8 cellular contexts compared by ENCODE assay signal in genomic region chrX:128781506-128781905, GRCh38.
DNase-seq lines count a peak whose midpoint lies in the region; ATAC-seq and TF ChIP-seq lines count a peak whose summit lies in the region.

No MANE protein-coding gene starts in this region.

- TF ChIP-seq POLR2A in ovary (IDR thresholded peaks at IDR 0.05): no peak
- no peak for TF ChIP-seq POLR2A in esophagus muscularis mucosa (IDR thresholded peaks at IDR 0.05; ENCODE audit: low read depth)

- H3K27me3 ChIP-seq in colonic mucosa (no peaks in the 10 kb centered on the region), ovary (no peaks in the 10 kb centered on the region), esophagus muscularis mucosa (no peaks in the 10 kb centered on the region)

- TF ChIP-seq EP300 in ovary (IDR thresholded peaks at IDR 0.05) (no peak), esophagus muscularis mucosa (IDR thresholded peaks at IDR 0.05) (no peak)

- intact Hi-C loops in colonic mucosa (cut with DNase I) (no loop called here), ovary (cut with DNase I) (no loop called here), esophagus muscularis mucosa (cut with DNase I) (no loop called here)

- TF ChIP-seq CTCF in GM12872 (IDR thresholded peaks at IDR 0.05; ENCODE audit: insufficient read depth, low read depth, low read length): peak; percentile 12; the same call in 1 of the 3 replicates
- peak; percentile 27 for TF ChIP-seq CTCF in colonic mucosa (IDR thresholded peaks at IDR 0.05)
- no peak for TF ChIP-seq CTCF in ovary (IDR thresholded peaks at IDR 0.05)
- no peak for TF ChIP-seq CTCF in esophagus muscularis mucosa (IDR thresholded peaks at IDR 0.05)

- no peaks in the 10 kb centered on the region for H3K4me1 ChIP-seq in colonic mucosa
- H3K4me1 ChIP-seq in ovary (ENCODE audit: insufficient read depth): no peaks in the 10 kb centered on the region
- H3K4me1 ChIP-seq in esophagus muscularis mucosa: no peaks in the 10 kb centered on the region

- ATAC-seq in stimulated activated naive CD8-positive, alpha-beta T cell treated with anti-CD3 and anti-CD28 coated beads, Interleukin-15, Interleukin-2, amounts not matched to agents 100 U/mL and 50 U/mL, for 24 hours: no peak
- no peak for ATAC-seq in GM21529 (IDR thresholded peaks at IDR 0.05; ENCODE audit: unreplicated experiment)

- H3K27ac ChIP-seq in colonic mucosa: no peak overlapping the region
- no peak overlapping the region for H3K27ac ChIP-seq in ovary
- no peak overlapping the region for H3K27ac ChIP-seq in esophagus muscularis mucosa (replicated peaks in 1 of 4)

- no peaks in the 10 kb centered on the region for H3K9me3 ChIP-seq in colonic mucosa
- no peaks in the 10 kb centered on the region for H3K9me3 ChIP-seq in ovary
- no peaks in the 10 kb centered on the region for H3K9me3 ChIP-seq in esophagus muscularis mucosa

- DNase-seq in 8988T: peak; percentile 17
- peak; percentile 82 for DNase-seq in NCI-H69 (lab: John Stamatoyannopoulos, UW)
- peak; percentile 50 for DNase-seq in colonic mucosa
- peak; percentile 8 for DNase-seq in stimulated activated naive CD8-positive, alpha-beta T cell treated with anti-CD3 and anti-CD28 coated beads, Interleukin-15, Interleukin-2, amounts not matched to agents 100 U/mL and 50 U/mL, for 24 hours
- DNase-seq in ovary: no peak
- DNase-seq in esophagus muscularis mucosa (ENCODE audit: extremely low spot score): no peak

- H3K4me3 ChIP-seq in colonic mucosa: no peak overlapping the region
- H3K4me3 ChIP-seq in ovary: no peak overlapping the region
- no peak overlapping the region for H3K4me3 ChIP-seq in esophagus muscularis mucosa

- H3K36me3 ChIP-seq in colonic mucosa: no peaks in the 10 kb centered on the region
- no peaks in the 10 kb centered on the region for H3K36me3 ChIP-seq in ovary
- H3K36me3 ChIP-seq in esophagus muscularis mucosa: no peaks in the 10 kb centered on the region

- H3K9ac ChIP-seq in colonic mucosa (ENCODE audit: low read depth in 2 of 2, low read length in 2 of 2): no peak overlapping the region

- WGBS in ovary, 3 donors: 40 to 49% (median 40%) methylated on average over 1 of the region's 1 CpG
- WGBS in esophagus muscularis mucosa: 40% methylated on average over 1 of the region's 1 CpG

Comparison
In these comparisons a context has a peak if more than half of its experiments do, and no peak if none do; other contexts are left out.
1. DNase-seq: peak in 8988T (single experiment), NCI-H69 (single experiment), colonic mucosa (single experiment) and stimulated activated naive CD8-positive, alpha-beta T cell treated with anti-CD3 and anti-CD28 coated beads, Interleukin-15, Interleukin-2, amounts not matched to agents 100 U/mL and 50 U/mL, for 24 hours (single experiment); none in ovary (0 of 5) and esophagus muscularis mucosa (single experiment).
2. CTCF ChIP-seq: peak in GM12872 (single experiment) and colonic mucosa (single experiment); none in ovary (0 of 3) and esophagus muscularis mucosa (0 of 3).